12 cellular contexts compared by ENCODE assay signal in the genomic region with DNA sequence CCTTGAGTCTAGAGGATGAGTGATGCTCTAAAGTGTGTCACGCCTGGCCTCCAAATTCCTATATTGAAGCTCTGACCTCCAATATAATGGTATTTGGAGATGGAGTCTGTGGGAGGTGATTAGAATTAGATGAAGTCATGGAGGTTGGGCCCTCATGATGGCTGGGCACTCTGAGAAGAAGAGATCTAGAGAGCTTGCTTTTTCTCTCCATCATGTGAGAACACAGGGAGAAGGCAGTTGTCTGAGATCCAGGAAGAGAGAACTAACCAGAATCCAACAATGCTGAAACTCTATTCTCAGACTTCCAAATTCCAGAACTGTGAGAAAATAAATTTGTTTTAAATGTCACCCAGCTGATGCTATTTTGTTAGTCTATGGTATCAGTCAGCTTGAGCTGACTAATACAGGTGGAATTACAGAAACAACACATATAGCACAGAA. TPM values are rescaled to one million over a fixed set of nuclear protein-coding genes. Genes with fewer than 3 reads are reported as not detected.
DNase-seq lines count a peak whose midpoint lies in the region; ATAC-seq, FAIRE-seq and TF ChIP-seq lines count a peak whose summit lies in the region.
"Had no signal": no experiment of that assay in that cellular context is flagged by ENCODE, and none has a peak within 500 bp of the region (broad histone marks: within the 10 kb centered on the region; RNA-seq: fewer than 3 reads in every experiment).

No MANE protein-coding gene starts in this region.

- CTCF ChIA-PET in CD8-positive, alpha-beta T cell (lab: Charles Lee): interaction anchor here (1.4 to 1.6 kb wide), 2 partner anchors 11 to 15 kb away, joined by 4 to 5 read pairs; partner anchors contain the start of gene RNF216

- no peak overlapping the region for H3K4me3 ChIP-seq in CD8-positive, alpha-beta T cell (ENCODE audit: low read depth, low read length)
- H3K4me3 ChIP-seq in osteoblast (ENCODE audit: insufficient read depth, low read length): no peak overlapping the region
- no peak overlapping the region for H3K4me3 ChIP-seq in Peyer's patch

- TF ChIP-seq CTCF in CD8-positive, alpha-beta T cell (IDR thresholded peaks at IDR 0.05): no peak
- TF ChIP-seq CTCF in osteoblast (IDR thresholded peaks at IDR 0.05; ENCODE audit: extremely low read depth, low read depth, low read length) (no peak), GM10266 (IDR thresholded peaks at IDR 0.05; ENCODE audit: control insufficient read depth, insufficient read depth, low read depth, missing control alignments) (no peak), Peyer's patch (IDR thresholded peaks at IDR 0.05) (no peak)

- H3K9me3 Mint-ChIP-seq in CD8-positive, alpha-beta T cell: no peaks in the 10 kb centered on the region
- no peaks in the 10 kb centered on the region for H3K9me3 Mint-ChIP-seq in effector memory CD8-positive, alpha-beta T cell
- H3K9me3 Mint-ChIP-seq: activated B cell treated with CpG ODN at 0.5 μM for 24 hours had no signal

- intact Hi-C loops in CD8-positive, alpha-beta T cell (cut with DNase I, micrococcal nuclease): no loop called here

- TF ChIP-seq POLR2A in Peyer's patch (IDR thresholded peaks at IDR 0.05): no peak

- FAIRE-seq in frontal cortex (lab: Jason Lieb, UNC): no peak

- H3K4me1 ChIP-seq in CD8-positive, alpha-beta T cell (ENCODE audit: insufficient read depth, low read length): peaks cover 2% of the 10 kb centered on the region
- peaks cover 22% of the 10 kb centered on the region for H3K4me1 ChIP-seq in osteoblast (ENCODE audit: insufficient read depth, low read length)
- no peaks in the 10 kb centered on the region for H3K4me1 ChIP-seq in Peyer's patch

- H3K9me3 ChIP-seq in CD8-positive, alpha-beta T cell (ENCODE audit: low read length): no peaks in the 10 kb centered on the region
- H3K9me3 ChIP-seq in osteoblast (ENCODE audit: low read depth, low read length) (no peaks in the 10 kb centered on the region), Peyer's patch (no peaks in the 10 kb centered on the region)

- peak overlapping the region; percentile 32 for H3K27ac Mint-ChIP-seq in CD8-positive, alpha-beta T cell
- H3K27ac Mint-ChIP-seq in effector memory CD8-positive, alpha-beta T cell: peak overlapping the region; percentile 30 to 72
- H3K27ac Mint-ChIP-seq: activated B cell treated with CpG ODN at 0.5 μM for 24 hours had no signal

- H4K20me1 ChIP-seq in osteoblast (ENCODE audit: insufficient read depth, low read length): peaks cover 23% of the 10 kb centered on the region

- no peaks in the 10 kb centered on the region for H3K27me3 Mint-ChIP-seq in CD8-positive, alpha-beta T cell (ENCODE audit: low read depth)
- H3K27me3 Mint-ChIP-seq in effector memory CD8-positive, alpha-beta T cell: no peaks in the 10 kb centered on the region
- H3K27me3 Mint-ChIP-seq: activated B cell treated with CpG ODN at 0.5 μM for 24 hours had no signal

- H3K4me2 ChIP-seq in osteoblast (ENCODE audit: insufficient read depth, low read length): peak overlapping the region; percentile 40

- H2AFZ ChIP-seq in osteoblast (ENCODE audit: low read length): no peak overlapping the region

- H3K4me3 Mint-ChIP-seq in CD8-positive, alpha-beta T cell: no peak overlapping the region
- no peak overlapping the region for H3K4me3 Mint-ChIP-seq in effector memory CD8-positive, alpha-beta T cell
- H3K4me3 Mint-ChIP-seq: activated B cell treated with CpG ODN at 0.5 μM for 24 hours had no signal

- no peak overlapping the region for H3K27ac ChIP-seq in CD8-positive, alpha-beta T cell (ENCODE audit: low read depth, low read length)
- H3K27ac ChIP-seq in osteoblast (ENCODE audit: low read depth, low read length): peak overlapping the region; percentile 80
- H3K27ac ChIP-seq in Peyer's patch: no peak overlapping the region
- H3K27ac ChIP-seq: HL-60 had no signal

- peaks cover 41% of the 10 kb centered on the region for H3K36me3 Mint-ChIP-seq in CD8-positive, alpha-beta T cell
- peaks cover 36% of the 10 kb centered on the region for H3K36me3 Mint-ChIP-seq in effector memory CD8-positive, alpha-beta T cell (ENCODE audit: insufficient read depth)

- H3K27me3 ChIP-seq in CD8-positive, alpha-beta T cell (ENCODE audit: insufficient read depth, low read length): no peaks in the 10 kb centered on the region
- H3K27me3 ChIP-seq in osteoblast (ENCODE audit: insufficient read depth, low read length): no peaks in the 10 kb centered on the region
- no peaks in the 10 kb centered on the region for H3K27me3 ChIP-seq in Peyer's patch

- peaks cover 50% of the 10 kb centered on the region for H3K4me1 Mint-ChIP-seq in CD8-positive, alpha-beta T cell (ENCODE audit: low read depth)
- H3K4me1 Mint-ChIP-seq in effector memory CD8-positive, alpha-beta T cell (ENCODE audit: low read depth in 2 of 2): peaks cover 16 to 41% of the 10 kb centered on the region in 2 donors

- DNase-seq in CD8-positive, alpha-beta T cell: no peak
- DNase-seq in NCI-H226: peak; percentile 86
- no peak for DNase-seq in effector memory CD8-positive, alpha-beta T cell
- peak; percentile 83 for DNase-seq in osteoblast (ENCODE audit: insufficient read length, low spot score, missing footprints)
- no peak for DNase-seq in frontal cortex (ENCODE audit: low spot score in 2 of 2)
- no peak for DNase-seq in CD1c-positive myeloid dendritic cell (ENCODE audit: extremely low spot score)
- no peak for DNase-seq in GM10266 (ENCODE audit: extremely low spot score)
- DNase-seq in Peyer's patch: no peak
- DNase-seq: activated B cell treated with CpG ODN at 0.5 μM for 24 hours; activated naive CD4-positive, alpha-beta T cell treated with anti-CD3 and anti-CD28 coated beads, Interleukin-2, amount 50 U/mL, for 16 hours; NCI-H187 treated with DMSO at 0.1 percent for 48 hours had no signal

- H3K79me2 ChIP-seq in osteoblast (ENCODE audit: insufficient read depth, low read length): peaks cover 84% of the 10 kb centered on the region

- H3K36me3 ChIP-seq in CD8-positive, alpha-beta T cell (ENCODE audit: insufficient read depth, low read length): no peaks in the 10 kb centered on the region
- H3K36me3 ChIP-seq in osteoblast (ENCODE audit: insufficient read depth, low read length): no peaks in the 10 kb centered on the region
- no peaks in the 10 kb centered on the region for H3K36me3 ChIP-seq in Peyer's patch

- POLR2A ChIA-PET in CD8-positive, alpha-beta T cell (lab: Charles Lee): interaction anchor here (1.4 kb wide), 1 partner anchor 35 kb away, joined by 3 read pairs; no protein-coding TSS in a partner anchor

- no peak for ATAC-seq in CD8-positive, alpha-beta T cell
- ATAC-seq in effector memory CD8-positive, alpha-beta T cell (replicated peaks): no peak

RNA-seq across cellular contexts. Expression of gene RNF216, which starts 15.1 kb away (rescaled TPM):
- total RNA-seq in CD8-positive, alpha-beta T cell: 10 to 100 TPM; 93.9 to 98.4 TPM
- total RNA-seq in osteoblast: 51.0 and 51.4 TPM in 2 replicates
- 30.6 TPM for total RNA-seq in frontal cortex
- total RNA-seq in Peyer's patch: 10 to 100 TPM; 21.9 to 92.4 (median 36.0) TPM

Comparison
In these comparisons a context has a peak if more than half of its experiments do, and no peak if none do; other contexts are left out.
1. DNase-seq: peak in NCI-H226 (single experiment) and osteoblast (single experiment); none in CD8-positive, alpha-beta T cell (0 of 7), effector memory CD8-positive, alpha-beta T cell (0 of 3), frontal cortex (0 of 2), CD1c-positive myeloid dendritic cell (single experiment), GM10266 (single experiment) and Peyer's patch (0 of 3).